ENCODE assay signal across 8 cellular contexts in genomic region chr2:54206596-54206995, GRCh38. TPM values are rescaled to one million over a fixed set of nuclear protein-coding genes. Genes with fewer than 3 reads are reported as not detected.
DNase-seq lines count a peak whose midpoint lies in the region; ATAC-seq, FAIRE-seq and TF ChIP-seq lines count a peak whose summit lies in the region.

No MANE protein-coding gene starts in this region.

- H4K20me1 ChIP-seq in OCI-LY1 (ENCODE audit: insufficient read depth, low read length) (no peaks in the 10 kb centered on the region), endothelial cell of umbilical vein (replicated peaks; ENCODE audit: control insufficient read depth, extremely low read depth, insufficient read depth, low read length) (no peaks in the 10 kb centered on the region)

- dilution Hi-C loops in endothelial cell of umbilical vein (cut with MboI; ENCODE audit: extremely low pct_ligation_motif_present, low sequenced_read_pairs), result no loop called here

- H3K27ac Mint-ChIP-seq in activated naive CD8-positive, alpha-beta T cell treated with anti-CD3 and anti-CD28 coated beads for 36 hours, result no peak overlapping the region

- intact Hi-C loops in endothelial cell of umbilical vein (cut with micrococcal nuclease), result loop anchor here (1.0 to 10.0 kb wide), 5 partner anchors 211 to 498 kb away; partner anchors contain the start of gene SPTBN1

- H3K27ac ChIP-seq in HEK293 (ENCODE audit: extremely low read depth, low read depth, low read length) (no peak overlapping the region), OCI-LY1 (ENCODE audit: low read depth, low read length, poor library complexity, severe bottlenecking) (no peak overlapping the region), endothelial cell of umbilical vein (ENCODE audit: insufficient read depth, low read depth, low read length) (no peak overlapping the region)

- H3K9me1 ChIP-seq in endothelial cell of umbilical vein (replicated peaks; ENCODE audit: control insufficient read depth, extremely low read depth, insufficient read depth, low read length), result no peaks in the 10 kb centered on the region

- H3K79me2 ChIP-seq in OCI-LY1 (ENCODE audit: insufficient read depth, low read length) (no peaks in the 10 kb centered on the region), endothelial cell of umbilical vein (ENCODE audit: control insufficient read depth, insufficient read depth, low read length) (no peaks in the 10 kb centered on the region)

- TF ChIP-seq CTCF in HEK293 (tag by site-specific recombination; IDR thresholded peaks at IDR 0.05) (no peak), OCI-LY1 (IDR thresholded peaks at IDR 0.05; ENCODE audit: low read length) (peak; percentile 87), endothelial cell of umbilical vein (IDR thresholded peaks at IDR 0.05; ENCODE audit: extremely low read depth in 1 of 2, insufficient read depth in 1 of 2, low read depth in 1 of 2, low read length in 2 of 2) (peak; percentile 29 to 33)

- no peaks in the 10 kb centered on the region for H3K36me3 Mint-ChIP-seq in activated naive CD8-positive, alpha-beta T cell treated with anti-CD3 and anti-CD28 coated beads for 36 hours

- no peak overlapping the region for H3K4me3 Mint-ChIP-seq in activated naive CD8-positive, alpha-beta T cell treated with anti-CD3 and anti-CD28 coated beads for 36 hours

- no TSS peak for BruUV-seq in endothelial cell of umbilical vein (replicated peaks; lab: Mats Ljungman, UMichigan)

- no peaks in the 10 kb centered on the region for H3K27me3 Mint-ChIP-seq in activated naive CD8-positive, alpha-beta T cell treated with anti-CD3 and anti-CD28 coated beads for 36 hours

- H2AFZ ChIP-seq in OCI-LY1 (ENCODE audit: low read length), result no peak overlapping the region
- H2AFZ ChIP-seq in endothelial cell of umbilical vein (ENCODE audit: low read depth, low read length), result no peak overlapping the region

- POLR2A ChIA-PET in HEK293 (lab: Yijun Ruan, JAX) (no interaction called here), endothelial cell of umbilical vein (lab: Charles Lee) (no interaction called here)

- ATAC-seq in HG02840 (IDR thresholded peaks at IDR 0.05; ENCODE audit: low FRiP score, unreplicated experiment) (no peak), GM19455 (IDR thresholded peaks at IDR 0.05; ENCODE audit: unreplicated experiment) (no peak)

- DNase-seq in Caki2 (ENCODE audit: low read depth) (peak; percentile 14), endothelial cell of umbilical vein (ENCODE audit: low read depth, low spot score) (peak; percentile 58), pons (ENCODE audit: low spot score) (peak; percentile 75)
- no peak for DNase-seq in activated naive CD8-positive, alpha-beta T cell treated with anti-CD3 and anti-CD28 coated beads for 36 hours

- no peaks in the 10 kb centered on the region for H3K9me2 ChIP-seq in OCI-LY1 (ENCODE audit: low read depth, low read length)

- H3K4me1 ChIP-seq in HEK293 (ENCODE audit: control insufficient read depth, insufficient read depth, low read length) (no peaks in the 10 kb centered on the region), OCI-LY1 (ENCODE audit: insufficient read depth, low read length, severe bottlenecking) (no peaks in the 10 kb centered on the region), endothelial cell of umbilical vein (ENCODE audit: control insufficient read depth, extremely low read depth, insufficient read depth, low read length) (peaks cover 7% of the 10 kb centered on the region)

- H3K27me3 ChIP-seq in OCI-LY1 (ENCODE audit: insufficient read depth, low read length), result no peaks in the 10 kb centered on the region
- no peaks in the 10 kb centered on the region for H3K27me3 ChIP-seq in endothelial cell of umbilical vein (ENCODE audit: control insufficient read depth in 2 of 2, insufficient read depth in 2 of 2, low read length in 2 of 2)

- no peak overlapping the region for H3K9ac ChIP-seq in OCI-LY1 (ENCODE audit: low read length)
- H3K9ac ChIP-seq in endothelial cell of umbilical vein (replicated peaks; ENCODE audit: extremely low read depth, insufficient read depth, low read length), result no peak overlapping the region

- FAIRE-seq in endothelial cell of umbilical vein (lab: Jason Lieb, UNC), result peak; percentile 50

- no peaks in the 10 kb centered on the region for H3K9me3 ChIP-seq in HEK293 (ENCODE audit: control insufficient read depth, insufficient read depth, low read depth, low read length)
- no peaks in the 10 kb centered on the region for H3K9me3 ChIP-seq in OCI-LY1 (ENCODE audit: low read length)
- no peaks in the 10 kb centered on the region for H3K9me3 ChIP-seq in endothelial cell of umbilical vein (replicated peaks; ENCODE audit: control insufficient read depth, insufficient read depth, low read length)

- no peak for TF ChIP-seq POLR2A in endothelial cell of umbilical vein (IDR thresholded peaks at IDR 0.05; ENCODE audit: low read depth, low read length)

- in situ Hi-C loops in Caki2 (cut with HindIII; ENCODE audit: low pct_unique_long_range_greater_than_20kb, low sequenced_read_pairs), result no loop called here

- H3K9me3 Mint-ChIP-seq in activated naive CD8-positive, alpha-beta T cell treated with anti-CD3 and anti-CD28 coated beads for 36 hours, result no peaks in the 10 kb centered on the region

- peaks cover 3% of the 10 kb centered on the region for H3K4me1 Mint-ChIP-seq in activated naive CD8-positive, alpha-beta T cell treated with anti-CD3 and anti-CD28 coated beads for 36 hours

- H3F3A ChIP-seq in OCI-LY1 (ENCODE audit: insufficient read depth, low read length), result no peaks in the 10 kb centered on the region

- H3K36me3 ChIP-seq in HEK293 (ENCODE audit: control insufficient read depth in 2 of 2, insufficient read depth in 1 of 2, low read length in 2 of 2) (no peaks in the 10 kb centered on the region), OCI-LY1 (ENCODE audit: insufficient read depth, low read length) (no peaks in the 10 kb centered on the region), endothelial cell of umbilical vein (ENCODE audit: control insufficient read depth in 2 of 2, extremely low read depth in 1 of 2, insufficient read depth in 2 of 2, low read length in 2 of 2) (no peaks in the 10 kb centered on the region)

- H3K4me3 ChIP-seq in HEK293 (ENCODE audit: low read depth, low read length) (no peak overlapping the region), OCI-LY1 (ENCODE audit: low read depth, low read length, poor library complexity, severe bottlenecking) (no peak overlapping the region), endothelial cell of umbilical vein (replicated peaks in 1 of 3; ENCODE audit: insufficient read depth in 1 of 3, low read depth in 1 of 3, low read length in 3 of 3) (no peak overlapping the region)

- CTCF ChIA-PET in HEK293 (lab: Yijun Ruan, JAX), result interaction anchor here (0.6 to 3.6 kb wide), 17 partner anchors 12 to 498 kb away, joined by 3 to 19 read pairs (median 3); no protein-coding TSS in a partner anchor
- CTCF ChIA-PET in endothelial cell of umbilical vein (lab: Charles Lee), result interaction anchor here (0.5 to 1.7 kb wide), 35 partner anchors 9 to 498 kb away, joined by 3 to 43 read pairs (median 4); a partner anchor contains a TSS

- no peak overlapping the region; the same call in 1 of the 2 replicates for H3K4me2 ChIP-seq in OCI-LY1 (ENCODE audit: low read length)
- H3K4me2 ChIP-seq in endothelial cell of umbilical vein (ENCODE audit: insufficient read depth, low read length), result no peak overlapping the region

TF ChIP-seq in endothelial cell of umbilical vein, 7 proteins besides CTCF, POLR2A, EP300 and RAD21:
- TF ChIP-seq MAX (IDR thresholded peaks at IDR 0.05; ENCODE audit: insufficient read depth, insufficient read length), result no peak
- TF ChIP-seq FOS (IDR thresholded peaks at IDR 0.05; ENCODE audit: borderline replicate concordance, insufficient read depth, low read length), result no peak
- no peak for TF ChIP-seq JUN (IDR thresholded peaks at IDR 0.05; ENCODE audit: borderline replicate concordance, insufficient read depth, insufficient read length, low read depth)
- no peak for TF ChIP-seq MYC (IDR thresholded peaks at IDR 0.05; ENCODE audit: low read depth, low read length)
- TF ChIP-seq EZH2 (IDR thresholded peaks at IDR 0.05; ENCODE audit: borderline replicate concordance, low read depth, low read length, severe bottlenecking), result no peak
TF ChIP-seq in endothelial cell of umbilical vein: peak in this region for 0.

RNA-seq across cellular contexts. Expression of gene TSPYL6, which starts 49.4 kb away (rescaled TPM):
- not detected in 2 replicates for total RNA-seq in Caki2 (2014; rRNA removed; shearing (Covaris generic); ENCODE audit: low replicate concordance)
- not detected in 2 replicates for total RNA-seq in endothelial cell of umbilical vein
- polyA plus RNA-seq in endothelial cell of umbilical vein, result 0.03 TPM in 1 of 2 replicates, not detected in the other
- polyA plus RNA-seq in endothelial cell of umbilical vein (2011; cell fraction: cytosol; rRNA removed), result not detected in 2 replicates
- not detected in 2 replicates for polyA plus RNA-seq in endothelial cell of umbilical vein (2011; cell fraction: nucleus; rRNA removed)
- polyA plus RNA-seq in endothelial cell of umbilical vein (2012), result not detected in 2 replicates
- 0.07 and 0.17 TPM in 2 replicates for polyA minus RNA-seq in endothelial cell of umbilical vein
- not detected for polyA minus RNA-seq in endothelial cell of umbilical vein (2011; cell fraction: cytosol; rRNA and poly(A)+ RNA removed)
- polyA minus RNA-seq in endothelial cell of umbilical vein (2011; cell fraction: nucleus; rRNA and poly(A)+ RNA removed), result not detected in 2 replicates
- total RNA-seq in activated naive CD8-positive, alpha-beta T cell treated with anti-CD3 and anti-CD28 coated beads for 36 hours, result not detected
